8 cellular contexts compared by ENCODE assay signal in the genomic region with DNA sequence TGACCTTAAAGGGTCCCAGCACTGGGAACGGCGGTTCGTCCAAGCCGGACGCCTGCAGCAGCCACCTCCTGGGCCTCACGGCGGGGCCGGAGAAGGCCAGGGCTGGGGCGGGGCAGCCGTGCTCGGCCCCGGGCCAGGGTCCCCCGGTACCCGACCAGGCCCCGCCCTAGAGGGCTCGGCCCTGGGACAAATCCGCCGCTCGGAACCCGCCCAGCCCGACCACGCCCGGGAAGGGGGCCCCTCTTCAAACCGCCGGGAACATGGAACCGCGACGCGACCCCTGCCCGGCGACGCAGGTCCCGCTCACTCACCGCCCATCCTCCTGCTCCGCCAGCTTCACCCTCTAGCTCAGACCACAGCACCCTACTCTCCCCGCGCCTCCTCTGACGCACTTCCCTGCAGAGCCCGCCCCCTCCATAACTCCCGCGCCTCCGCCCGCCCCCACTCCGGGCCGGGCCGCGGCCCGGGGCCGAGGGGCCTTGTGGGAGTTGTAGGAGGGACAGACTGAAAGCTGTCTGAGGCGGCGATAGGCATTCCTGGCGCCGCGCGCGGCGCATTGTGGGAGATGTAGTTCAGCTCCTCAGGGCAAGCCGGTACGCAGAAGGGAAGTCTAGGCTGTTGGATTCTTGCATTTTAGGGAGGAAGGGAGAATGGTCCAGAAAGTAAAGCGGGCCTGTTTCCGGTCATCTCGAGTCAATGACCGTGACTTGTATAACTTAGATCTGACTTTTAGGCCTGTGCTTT. TPM values are rescaled to one million over a fixed set of nuclear protein-coding genes. Genes with fewer than 3 reads are reported as not detected.
DNase-seq lines count a peak whose midpoint lies in the region; ATAC-seq, FAIRE-seq and TF ChIP-seq lines count a peak whose summit lies in the region.

A gene (minus strand): TSS at position 365 of the 744 bp plus-strand sequence. CDS start 1,478 bp downstream, outside the sequence.

- peak; percentile 71 for ATAC-seq in GM18520 (IDR thresholded peaks at IDR 0.05; ENCODE audit: unreplicated experiment)
- ATAC-seq in HG03064 (IDR thresholded peaks at IDR 0.05; ENCODE audit: low read depth, unreplicated experiment): peak; percentile 87
- ATAC-seq in body of pancreas: peak; percentile 99
- ATAC-seq in sciatic nerve: peak; percentile 100

- intact Hi-C loops in body of pancreas (cut with DNase I) (no loop called here), sciatic nerve (cut with DNase I) (no loop called here)

- peak; percentile 79 for FAIRE-seq in TTC549 (lab: Jason Lieb, UNC)

- peaks cover 10% of the 10 kb centered on the region for H3K4me1 ChIP-seq in body of pancreas

- 0 to 1% methylated on average over 11 to 59 of the region's 63 CpGs for WGBS in body of pancreas, 2 donors

- DNase-seq in NCI-H2107 treated with DMSO at 0.1 percent for 48 hours (lab: John Stamatoyannopoulos, UW; ENCODE audit: unreplicated experiment) (peak; percentile 90), body of pancreas (peak; percentile 95 to 97 (median 97)), iPS DF 19.7 (ENCODE audit: low read depth, low spot score) (peak; percentile 76), sciatic nerve (ENCODE audit: low spot score) (peak; percentile 98)

- TF ChIP-seq CTCF in 22Rv1 (IDR thresholded peaks at IDR 0.05): no peak
- TF ChIP-seq CTCF in body of pancreas (IDR thresholded peaks at IDR 0.05): no peak

- TF ChIP-seq POLR2A in body of pancreas (IDR thresholded peaks at IDR 0.05): peak; percentile 63 to 90 (median 82)

- H3K4me3 ChIP-seq in body of pancreas: peak within 1 kb of the TSS; percentile 42 to 63

- no peaks in the 10 kb centered on the region for H3K9me3 ChIP-seq in body of pancreas

- no peaks in the 10 kb centered on the region for H3K27me3 ChIP-seq in body of pancreas

- H3K27ac ChIP-seq in 22Rv1 (peak within 1 kb of the TSS; percentile 83), body of pancreas (peak within 1 kb of the TSS; percentile 90 to 91 (median 90))

- no peaks in the 10 kb centered on the region for H3K36me3 ChIP-seq in body of pancreas (replicated peaks in 1 of 2; ENCODE audit: insufficient read depth in 1 of 2, low read depth in 2 of 2)

RNA-seq across cellular contexts. Expression of the gene that starts here (rescaled TPM):
- total RNA-seq in body of pancreas (10 to 100 TPM; 38.1 to 65.6 TPM), sciatic nerve (185 TPM)

Comparison
In these comparisons a context has a peak if more than half of its experiments do, and no peak if none do; other contexts are left out.
1. Peak in every context shown above with its lines: DNase-seq, ATAC-seq, H3K4me3 ChIP-seq and H3K27ac ChIP-seq.